ENCODE assay signal across 16 cellular contexts in the genomic region with DNA sequence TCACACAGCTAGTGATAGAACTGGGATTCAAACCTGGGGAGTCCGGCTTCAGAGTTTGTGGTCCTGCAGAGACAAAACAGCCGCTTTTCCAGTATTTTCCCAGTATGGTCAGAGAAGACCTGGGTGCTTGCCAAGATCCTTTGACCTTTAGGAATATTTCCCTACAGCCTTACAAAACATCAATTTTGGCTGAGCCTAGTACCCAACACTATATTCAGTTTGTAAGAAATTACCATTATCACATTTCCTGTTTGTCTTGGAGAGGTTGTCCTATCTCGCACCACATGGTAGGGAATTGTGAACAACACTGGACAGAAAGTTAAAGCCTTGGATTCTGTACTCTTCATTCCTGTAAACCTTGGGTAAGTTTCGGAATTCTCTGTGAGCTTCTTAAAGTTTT. TPM values are rescaled to one million over a fixed set of nuclear protein-coding genes. Genes with fewer than 3 reads are reported as not detected.
DNase-seq lines count a peak whose midpoint lies in the region; ATAC-seq, FAIRE-seq and TF ChIP-seq lines count a peak whose summit lies in the region.
"Had no signal": no experiment of that assay in that cellular context is flagged by ENCODE, and none has a peak within 500 bp of the region (broad histone marks: within the 10 kb centered on the region; RNA-seq: fewer than 3 reads in every experiment).

No MANE protein-coding gene starts in this region.

- TF ChIP-seq EP300 in HepG2 (IDR thresholded peaks at IDR 0.05; ENCODE audit: low read depth in 2 of 2, low read length in 2 of 2) (no peak), HepG2 (CRISPR knock-in tag; IDR thresholded peaks at IDR 0.05; ENCODE audit: borderline replicate concordance) (no peak)

- no peak overlapping the region for H3K9ac ChIP-seq in HepG2 (ENCODE audit: insufficient read depth, low read depth, low read length)
- H3K9ac ChIP-seq: BLaER1 treated with 17β-estradiol and CSF1 and Interleukin-3, amounts not matched to agents 10 nM and 100 nM had no signal

- H3K27ac ChIP-seq in HepG2 (ENCODE audit: extremely low read length, insufficient read depth, low read length): no peak overlapping the region
- H3K27ac ChIP-seq: BLaER1 treated with 17β-estradiol and CSF1 and Interleukin-3, amounts not matched to agents 10 nM and 100 nM had no signal

- intact Hi-C loops in left cardiac atrium (cut with DNase I) (no loop called here), Right ventricle myocardium superior (cut with DNase I) (no loop called here), HepG2 (cut with micrococcal nuclease; ENCODE audit: unreplicated experiment) (no loop called here)

- peaks cover 40% of the 10 kb centered on the region for H3K4me1 ChIP-seq in HepG2 (ENCODE audit: insufficient read depth, low read length)

- peak; percentile 51 to 61 for ATAC-seq in left cardiac atrium
- ATAC-seq in Right ventricle myocardium superior (ENCODE audit: poor library complexity): no peak
- ATAC-seq in HepG2: no peak
- ATAC-seq in HG03460 (IDR thresholded peaks at IDR 0.05; ENCODE audit: unreplicated experiment): no peak
- no peak for ATAC-seq in GM21360 (IDR thresholded peaks at IDR 0.05; ENCODE audit: unreplicated experiment)
- ATAC-seq: CD8-positive, alpha-beta T cell; HCT116 had no signal

- no peak overlapping the region for H3K4me3 ChIP-seq in HepG2 (replicated peaks in 1 of 3; ENCODE audit: insufficient read depth in 1 of 3, low read depth in 2 of 3, low read length in 3 of 3)
- H3K4me3 ChIP-seq: BLaER1 treated with 17β-estradiol and CSF1 and Interleukin-3, amounts not matched to agents 10 nM and 100 nM had no signal

- BruUV-seq in HepG2 (replicated peaks; lab: Mats Ljungman, UMichigan): no TSS peak

- POLR2A ChIA-PET in HepG2 (lab: Yijun Ruan, JAX): no interaction called here

- H2AFZ ChIP-seq in HepG2 (ENCODE audit: low read length): no peak overlapping the region

- no peak overlapping the region for H3K4me2 ChIP-seq in HepG2 (ENCODE audit: low read depth, low read length)
- H3K4me2 ChIP-seq: BLaER1 treated with 17β-estradiol and CSF1 and Interleukin-3, amounts not matched to agents 10 nM and 100 nM had no signal

- CTCF ChIA-PET in HepG2 (lab: Yijun Ruan, JAX; ENCODE audit: low intra/inter-chr PET ratio, low total read pairs): no interaction called here

- in situ Hi-C loops in HepG2 (cut with HindIII; ENCODE audit: extremely low pct_ligation_motif_present, low pct_unique_long_range_greater_than_20kb): no loop called here

- WGBS in HepG2 (ENCODE audit: low lambda C conversion rate): 99% methylated on average over 4 of the region's 4 CpGs

- H4K20me1 ChIP-seq in HepG2 (ENCODE audit: insufficient read depth, low read length): no peaks in the 10 kb centered on the region

- H3K9me3 ChIP-seq in HepG2 (ENCODE audit: low read length): no peaks in the 10 kb centered on the region
- H3K9me3 ChIP-seq: BLaER1 treated with 17β-estradiol and CSF1 and Interleukin-3, amounts not matched to agents 10 nM and 100 nM had no signal

- DNase-seq in left cardiac atrium (no peak), Right ventricle myocardium superior (no peak), dermis microvascular lymphatic vessel endothelial cell (ENCODE audit: low read depth in 2 of 2) (peak; percentile 58 to 77), HepG2 (ENCODE audit: low spot score) (no peak)
- DNase-seq: Calu3; CD8-positive, alpha-beta T cell; DMS79 treated with DMSO at 0.1 percent for 48 hours; GF-D8; GOT3; H7; HFFc6 had no signal

- no peak for TF ChIP-seq CTCF in HepG2 (CRISPR knock-in tag; IDR thresholded peaks at IDR 0.05)

- TF ChIP-seq POLR2A in HepG2 (IDR thresholded peaks at IDR 0.05; ENCODE audit: insufficient read depth in 1 of 2, low read depth in 2 of 2, low read length in 2 of 2): no peak

- no peaks in the 10 kb centered on the region for H3K27me3 ChIP-seq in HepG2 (ENCODE audit: control insufficient read depth in 1 of 2, insufficient read depth in 2 of 2, low read length in 2 of 2)
- H3K27me3 ChIP-seq: BLaER1 treated with 17β-estradiol and CSF1 and Interleukin-3, amounts not matched to agents 10 nM and 100 nM had no signal

- TF ChIP-seq RAD21 in HepG2 (CRISPR knock-in tag; IDR thresholded peaks at IDR 0.05): no peak

- H3K79me2 ChIP-seq in HepG2 (ENCODE audit: insufficient read depth, low read length): no peaks in the 10 kb centered on the region

- FAIRE-seq in HepG2 (lab: Jason Lieb, UNC): no peak
- FAIRE-seq: HTR-8/SVneo had no signal

- peaks cover 14 to 40% of the 10 kb centered on the region in 2 experiments for H3K36me3 ChIP-seq in HepG2 (replicated peaks in 1 of 2; ENCODE audit: control insufficient read depth in 1 of 2, insufficient read depth in 2 of 2, low read length in 2 of 2)

RNA-seq across cellular contexts. Expression of a gene that starts 10.7 kb away (rescaled TPM):
- total RNA-seq in left cardiac atrium: 1 to 10 TPM; 4.8 to 6.6 TPM
- 3.5 TPM for total RNA-seq in Right ventricle myocardium superior
- 7.2 and 9.6 TPM in 2 replicates for total RNA-seq in dermis microvascular lymphatic vessel endothelial cell
- total RNA-seq in HepG2 (2016; rRNA removed; fragmentation: Illumina TruSeq; extraction: Trizol): 14.5 and 15.3 TPM in 2 replicates
- total RNA-seq in HepG2 (2016; cell fraction: cytosol; rRNA removed; fragmentation: Illumina TruSeq; extraction: Trizol; ENCODE audit: low read depth): 1.4 and 1.8 TPM in 2 replicates
- total RNA-seq in HepG2 (2016; cell fraction: insoluble cytoplasmic fraction; rRNA removed; fragmentation: Illumina TruSeq; extraction: Trizol): 13.8 and 14.7 TPM in 2 replicates
- 5.1 and 6.4 TPM in 2 replicates for total RNA-seq in HepG2 (2016; cell fraction: membrane; rRNA removed; fragmentation: Illumina TruSeq; extraction: Trizol)
- 15.8 and 18.6 TPM in 2 replicates for total RNA-seq in HepG2 (2016; cell fraction: nucleus; rRNA removed; fragmentation: Illumina TruSeq; extraction: Trizol)
- polyA plus RNA-seq in HepG2 (2011; rRNA removed): 6.3 and 8.4 TPM in 2 replicates
- 4.5 and 5.8 TPM in 2 replicates for polyA plus RNA-seq in HepG2 (2011; cell fraction: cytosol; rRNA removed)
- polyA plus RNA-seq in HepG2 (2011; cell fraction: nucleus; rRNA removed): 15.0 and 15.9 TPM in 2 replicates
- 4.6 and 5.0 TPM in 2 replicates for polyA plus RNA-seq in HepG2 (2012)
- 0.83 and 0.93 TPM in 2 replicates for polyA plus RNA-seq in HepG2 (2016; cell fraction: cytosol; fragmentation: Illumina TruSeq; extraction: Trizol; ENCODE audit: low read depth)
- 6.0 and 6.9 TPM in 2 replicates for polyA plus RNA-seq in HepG2 (2016; cell fraction: insoluble cytoplasmic fraction; fragmentation: Illumina TruSeq; extraction: Trizol; ENCODE audit: low read depth)
- polyA plus RNA-seq in HepG2 (2016; cell fraction: membrane; fragmentation: Illumina TruSeq; extraction: Trizol; ENCODE audit: low read depth): 2.0 and 3.0 TPM in 2 replicates
- polyA plus RNA-seq in HepG2 (2016; cell fraction: nucleus; fragmentation: Illumina TruSeq; extraction: Trizol; ENCODE audit: insufficient read depth, low read depth): 15.9 and 16.7 TPM in 2 replicates
- polyA minus RNA-seq in HepG2 (2011; rRNA and poly(A)+ RNA removed; ENCODE audit: low replicate concordance): 23.2 and 42.9 TPM in 2 replicates
- 9.1 and 9.8 TPM in 2 replicates for polyA minus RNA-seq in HepG2 (2011; cell fraction: cytosol; rRNA and poly(A)+ RNA removed)
- polyA minus RNA-seq in HepG2 (2011; cell fraction: nucleus; rRNA and poly(A)+ RNA removed): 14.9 and 23.2 TPM in 2 replicates

RNA-seq across cellular contexts. Expression of a gene that starts 29.0 kb away (rescaled TPM):
- total RNA-seq in left cardiac atrium (100 to 1,000 TPM; 124 to 141 TPM), Right ventricle myocardium superior (98.4 TPM), dermis microvascular lymphatic vessel endothelial cell (10.0 and 10.5 TPM in 2 replicates), HepG2 (2016; rRNA removed; fragmentation: Illumina TruSeq; extraction: Trizol) (83.4 and 87.3 TPM in 2 replicates)
- 17.4 and 19.6 TPM in 2 replicates for total RNA-seq in HepG2 (2016; cell fraction: cytosol; rRNA removed; fragmentation: Illumina TruSeq; extraction: Trizol; ENCODE audit: low read depth)
- total RNA-seq in HepG2 (2016; cell fraction: insoluble cytoplasmic fraction; rRNA removed; fragmentation: Illumina TruSeq; extraction: Trizol): 79.8 and 98.6 TPM in 2 replicates
- total RNA-seq in HepG2 (2016; cell fraction: membrane; rRNA removed; fragmentation: Illumina TruSeq; extraction: Trizol): 31.5 and 40.9 TPM in 2 replicates
- 82.3 and 97.7 TPM in 2 replicates for total RNA-seq in HepG2 (2016; cell fraction: nucleus; rRNA removed; fragmentation: Illumina TruSeq; extraction: Trizol)
- polyA plus RNA-seq in HepG2 (2011; rRNA removed): 134 and 142 TPM in 2 replicates
- 38.6 and 68.5 TPM in 2 replicates for polyA plus RNA-seq in HepG2 (2011; cell fraction: cytosol; rRNA removed)
- polyA plus RNA-seq in HepG2 (2011; cell fraction: nucleus; rRNA removed): 26.0 and 33.3 TPM in 2 replicates
- polyA plus RNA-seq in HepG2 (2012): 126 and 129 TPM in 2 replicates
- polyA plus RNA-seq in HepG2 (2016; cell fraction: cytosol; fragmentation: Illumina TruSeq; extraction: Trizol; ENCODE audit: low read depth): 54.6 and 56.5 TPM in 2 replicates
- 205 and 218 TPM in 2 replicates for polyA plus RNA-seq in HepG2 (2016; cell fraction: insoluble cytoplasmic fraction; fragmentation: Illumina TruSeq; extraction: Trizol; ENCODE audit: low read depth)
- 66.1 and 67.5 TPM in 2 replicates for polyA plus RNA-seq in HepG2 (2016; cell fraction: membrane; fragmentation: Illumina TruSeq; extraction: Trizol; ENCODE audit: low read depth)
- 331 and 344 TPM in 2 replicates for polyA plus RNA-seq in HepG2 (2016; cell fraction: nucleus; fragmentation: Illumina TruSeq; extraction: Trizol; ENCODE audit: insufficient read depth, low read depth)
- polyA minus RNA-seq in HepG2 (2011; rRNA and poly(A)+ RNA removed; ENCODE audit: low replicate concordance): 26.1 and 46.7 TPM in 2 replicates
- polyA minus RNA-seq in HepG2 (2011; cell fraction: cytosol; rRNA and poly(A)+ RNA removed): 27.0 and 42.4 TPM in 2 replicates
- 14.4 and 69.1 TPM in 2 replicates for polyA minus RNA-seq in HepG2 (2011; cell fraction: nucleus; rRNA and poly(A)+ RNA removed)

RNA-seq across cellular contexts. Expression of a gene that starts 29.1 kb away (rescaled TPM):
- total RNA-seq in left cardiac atrium: 10 to 100 TPM in 1 of 2 donors, 1 to 10 TPM in 1; 5.3 to 13.8 TPM
- 5.3 TPM for total RNA-seq in Right ventricle myocardium superior
- total RNA-seq in dermis microvascular lymphatic vessel endothelial cell: 4.2 and 6.2 TPM in 2 replicates
- total RNA-seq in HepG2 (2016; rRNA removed; fragmentation: Illumina TruSeq; extraction: Trizol): 9.9 and 10.5 TPM in 2 replicates
- 2.4 and 2.9 TPM in 2 replicates for total RNA-seq in HepG2 (2016; cell fraction: cytosol; rRNA removed; fragmentation: Illumina TruSeq; extraction: Trizol; ENCODE audit: low read depth)
- total RNA-seq in HepG2 (2016; cell fraction: insoluble cytoplasmic fraction; rRNA removed; fragmentation: Illumina TruSeq; extraction: Trizol): 8.8 and 9.7 TPM in 2 replicates
- 3.8 and 4.3 TPM in 2 replicates for total RNA-seq in HepG2 (2016; cell fraction: membrane; rRNA removed; fragmentation: Illumina TruSeq; extraction: Trizol)
- 29.9 and 30.0 TPM in 2 replicates for total RNA-seq in HepG2 (2016; cell fraction: nucleus; rRNA removed; fragmentation: Illumina TruSeq; extraction: Trizol)
- 7.6 and 8.4 TPM in 2 replicates for polyA plus RNA-seq in HepG2 (2011; rRNA removed)
- 4.8 and 5.6 TPM in 2 replicates for polyA plus RNA-seq in HepG2 (2011; cell fraction: cytosol; rRNA removed)
- polyA plus RNA-seq in HepG2 (2011; cell fraction: nucleus; rRNA removed): 15.9 and 16.0 TPM in 2 replicates
- polyA plus RNA-seq in HepG2 (2012): 5.4 and 6.6 TPM in 2 replicates
- 0.66 and 0.75 TPM in 2 replicates for polyA plus RNA-seq in HepG2 (2016; cell fraction: cytosol; fragmentation: Illumina TruSeq; extraction: Trizol; ENCODE audit: low read depth)
- 5.8 and 6.5 TPM in 2 replicates for polyA plus RNA-seq in HepG2 (2016; cell fraction: insoluble cytoplasmic fraction; fragmentation: Illumina TruSeq; extraction: Trizol; ENCODE audit: low read depth)
- 1.5 and 2.4 TPM in 2 replicates for polyA plus RNA-seq in HepG2 (2016; cell fraction: membrane; fragmentation: Illumina TruSeq; extraction: Trizol; ENCODE audit: low read depth)
- polyA plus RNA-seq in HepG2 (2016; cell fraction: nucleus; fragmentation: Illumina TruSeq; extraction: Trizol; ENCODE audit: insufficient read depth, low read depth): 9.2 and 9.4 TPM in 2 replicates
- polyA minus RNA-seq in HepG2 (2011; rRNA and poly(A)+ RNA removed; ENCODE audit: low replicate concordance): 26.3 and 30.3 TPM in 2 replicates
- 7.6 and 11.7 TPM in 2 replicates for polyA minus RNA-seq in HepG2 (2011; cell fraction: cytosol; rRNA and poly(A)+ RNA removed)
- polyA minus RNA-seq in HepG2 (2011; cell fraction: nucleus; rRNA and poly(A)+ RNA removed): 43.0 and 48.2 TPM in 2 replicates

Comparison
In these comparisons a context has a peak if more than half of its experiments do, and no peak if none do; other contexts are left out.
1. ATAC-seq: peak in left cardiac atrium (2 of 2); none in Right ventricle myocardium superior (single experiment), HepG2 (single experiment), HG03460 (single experiment) and GM21360 (single experiment).
2. DNase-seq: peak in dermis microvascular lymphatic vessel endothelial cell (2 of 2); none in left cardiac atrium (single experiment), Right ventricle myocardium superior (single experiment) and HepG2 (single experiment).